ENCODE assay signal across 20 cellular contexts in genomic region chr10:43682956-43683355, GRCh38. TPM values are rescaled to one million over a fixed set of nuclear protein-coding genes. Genes with fewer than 3 reads are reported as not detected.
DNase-seq lines count a peak whose midpoint lies in the region; FAIRE-seq and TF ChIP-seq lines count a peak whose summit lies in the region.
"Had no signal": no experiment of that assay in that cellular context is flagged by ENCODE, and none has a peak within 500 bp of the region (broad histone marks: within the 10 kb centered on the region; RNA-seq: fewer than 3 reads in every experiment).

No MANE protein-coding gene starts in this region.

- H3K27me3 Mint-ChIP-seq in astrocyte (ENCODE audit: low read depth, unreplicated experiment): peaks cover 20% of the 10 kb centered on the region
- H3K27me3 Mint-ChIP-seq in CD4-positive, alpha-beta memory T cell: peaks cover 15 to 34% of the 10 kb centered on the region in 2 donors

- H3K36me3 ChIP-seq in astrocyte (ENCODE audit: insufficient read depth, low read length): no peaks in the 10 kb centered on the region
- no peaks in the 10 kb centered on the region for H3K36me3 ChIP-seq in CD4-positive, alpha-beta memory T cell (ENCODE audit: insufficient read depth, low read length)
- H3K36me3 ChIP-seq: BE2C, MG63 had no signal

- H3K27ac ChIP-seq in astrocyte (ENCODE audit: low read depth, low read length) (no peak overlapping the region), caudate nucleus (ENCODE audit: low read depth, low read length) (no peak overlapping the region)
- no peak overlapping the region for H3K27ac ChIP-seq in CD4-positive, alpha-beta memory T cell (ENCODE audit: low read depth, low read length)
- H3K27ac ChIP-seq: HL-60 had no signal

- intact Hi-C loops in CD4-positive, alpha-beta memory T cell (cut with micrococcal nuclease): no loop called here

- FAIRE-seq in astrocyte (lab: Jason Lieb, UNC): peak; percentile 32
- FAIRE-seq: H54 had no signal

- H3K79me2 ChIP-seq in astrocyte (ENCODE audit: insufficient read depth, low read length): no peaks in the 10 kb centered on the region

- in situ Hi-C loops in KBM-7 (cut with MboI; ENCODE audit: low pct_unique_long_range_greater_than_20kb, low sequenced_read_pairs): loop anchor here (25.0 kb wide), 1 partner anchor 704 kb away; the partner anchor contains the start of gene CXCL12

- no peak overlapping the region for H3K4me3 ChIP-seq in astrocyte (ENCODE audit: insufficient read depth, low read depth, low read length)
- H3K4me3 ChIP-seq in CD4-positive, alpha-beta memory T cell (ENCODE audit: low read length in 2 of 2): no peak overlapping the region
- H3K4me3 ChIP-seq: MG63 had no signal

- peak overlapping the region; percentile 50 for H3K27ac Mint-ChIP-seq in astrocyte (ENCODE audit: unreplicated experiment)
- H3K27ac Mint-ChIP-seq in CD4-positive, alpha-beta memory T cell: no peak overlapping the region
- H3K27ac Mint-ChIP-seq: CD4-positive, CD25-positive, alpha-beta regulatory T cell had no signal

- H3K27me3 ChIP-seq in astrocyte (ENCODE audit: insufficient read depth, low read length): peaks cover 2% of the 10 kb centered on the region
- H3K27me3 ChIP-seq in CD4-positive, alpha-beta memory T cell (ENCODE audit: insufficient read depth, low read length): no peaks in the 10 kb centered on the region
- H3K27me3 ChIP-seq: BE2C, MG63 had no signal

- H2AFZ ChIP-seq in astrocyte (ENCODE audit: low read depth, low read length): no peak overlapping the region

- no peak overlapping the region for H3K4me2 ChIP-seq in astrocyte (ENCODE audit: low read length)

- CTCF ChIA-PET in CD4-positive, alpha-beta memory T cell (lab: Charles Lee; ENCODE audit: partially characterized antibody): interaction anchor here (1.0 to 1.6 kb wide), 7 partner anchors 9 to 1181 kb away, joined by 3 to 9 read pairs (median 4); no protein-coding TSS in a partner anchor

- peaks cover 12% of the 10 kb centered on the region for H3K4me1 Mint-ChIP-seq in astrocyte (ENCODE audit: low read depth, unreplicated experiment)
- H3K4me1 Mint-ChIP-seq in CD4-positive, alpha-beta memory T cell: peaks cover 0 to 4% (median 3%) of the 10 kb centered on the region in 4 donors

- no peaks in the 10 kb centered on the region for H3K9me3 ChIP-seq in astrocyte (ENCODE audit: insufficient read depth, low read depth, low read length)
- no peaks in the 10 kb centered on the region for H3K9me3 ChIP-seq in CD4-positive, alpha-beta memory T cell (ENCODE audit: control insufficient read depth in 1 of 2, low read length in 2 of 2)
- H3K9me3 ChIP-seq: BE2C, Caco-2, MG63 had no signal

- H3K9ac ChIP-seq in astrocyte (ENCODE audit: low read length): no peak overlapping the region

- no peak overlapping the region for H3K4me3 Mint-ChIP-seq in astrocyte (ENCODE audit: unreplicated experiment)
- H3K4me3 Mint-ChIP-seq in CD4-positive, alpha-beta memory T cell: no peak overlapping the region
- H3K4me3 Mint-ChIP-seq: CD4-positive, CD25-positive, alpha-beta regulatory T cell had no signal

- peak; percentile 45 for DNase-seq in GM03348 (ENCODE audit: low spot score)
- DNase-seq in astrocyte (ENCODE audit: low read depth): peak; percentile 46
- DNase-seq in iris pigment epithelial cell (ENCODE audit: low read depth): peak; percentile 16
- DNase-seq in stimulated activated CD4-positive, alpha-beta T cell treated with anti-CD3 and anti-CD28 coated beads, Interleukin-2, amount 100 ng/mL, for 48 hours: no peak
- no peak for DNase-seq in caudate nucleus (lab: John Stamatoyannopoulos, UW)
- DNase-seq in KBM-7: no peak
- DNase-seq in CD4-positive, alpha-beta memory T cell: no peak
- DNase-seq: DMS153, MG63, NCI-H1092, NCI-H1436 treated with DMSO at 0.1 percent for 48 hours, NCI-H2029, NCI-H345, NCI-H524 treated with DMSO at 0.1 percent for 48 hours, SIG-M5 had no signal

- POLR2A ChIA-PET in CD4-positive, alpha-beta memory T cell (lab: Charles Lee; ENCODE audit: partially characterized antibody): no interaction called here

- H3K4me1 ChIP-seq in astrocyte (ENCODE audit: insufficient read depth, low read length): no peaks in the 10 kb centered on the region
- H3K4me1 ChIP-seq in CD4-positive, alpha-beta memory T cell (ENCODE audit: insufficient read depth, low read length): no peaks in the 10 kb centered on the region
- H3K4me1 ChIP-seq: BE2C, Caco-2 had no signal

- H3K9me3 Mint-ChIP-seq in astrocyte (ENCODE audit: unreplicated experiment): peaks cover 4% of the 10 kb centered on the region
- no peaks in the 10 kb centered on the region for H3K9me3 Mint-ChIP-seq in CD4-positive, alpha-beta memory T cell

- H4K20me1 ChIP-seq in astrocyte (ENCODE audit: insufficient read depth, low read length): no peaks in the 10 kb centered on the region

- no peak for TF ChIP-seq CTCF in astrocyte (IDR thresholded peaks at IDR 0.05; ENCODE audit: insufficient read depth, low read depth, low read length)

- H3K36me3 Mint-ChIP-seq in astrocyte (ENCODE audit: low read depth, unreplicated experiment): no peaks in the 10 kb centered on the region
- no peaks in the 10 kb centered on the region for H3K36me3 Mint-ChIP-seq in CD4-positive, alpha-beta memory T cell
- H3K36me3 Mint-ChIP-seq: CD4-positive, CD25-positive, alpha-beta regulatory T cell had no signal

RNA-seq across cellular contexts. Expression of gene ZNF32, which starts 34.3 kb away (rescaled TPM):
- 19.2 and 19.7 TPM in 2 replicates for total RNA-seq in astrocyte
- 10 to 100 TPM; 35.5 to 39.5 TPM for total RNA-seq in CD4-positive, alpha-beta memory T cell
- 10 to 100 TPM; 76.9 to 92.6 TPM for polyA plus RNA-seq in CD4-positive, alpha-beta memory T cell

Comparison
In these comparisons a context has a peak if more than half of its experiments do, and no peak if none do; other contexts are left out.
1. DNase-seq: peak in GM03348 (single experiment), astrocyte (single experiment) and iris pigment epithelial cell (single experiment); none in stimulated activated CD4-positive, alpha-beta T cell treated with anti-CD3 and anti-CD28 coated beads, Interleukin-2, amount 100 ng/mL, for 48 hours (0 of 2), caudate nucleus (0 of 61), KBM-7 (single experiment) and CD4-positive, alpha-beta memory T cell (0 of 5).